1 cellular context compared by ENCODE assay signal in the genomic region with DNA sequence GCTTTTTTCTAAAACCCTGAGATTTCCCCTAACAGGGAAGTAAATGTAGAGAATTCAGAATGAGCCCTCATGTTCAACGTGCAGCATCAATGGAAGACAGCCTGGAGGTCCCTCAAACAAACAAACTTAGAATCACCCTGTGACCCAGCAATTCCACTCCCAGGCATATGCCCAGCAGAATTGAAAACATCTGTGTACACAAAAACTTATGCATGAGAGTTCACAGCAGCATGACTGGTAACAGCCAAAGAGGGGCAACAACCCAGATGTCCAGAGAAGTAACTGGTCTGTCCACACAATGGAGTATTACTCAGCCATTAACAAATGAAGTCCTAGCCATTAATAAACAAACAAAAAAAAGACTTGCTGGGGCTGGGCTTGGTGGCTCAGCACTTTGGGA.
TF ChIP-seq lines count a peak whose summit lies in the region.

No MANE protein-coding gene starts in this region.

TF ChIP-seq in HepG2, 621 proteins besides CTCF, POLR2A, EP300 and RAD21:
- TF ChIP-seq ZNF670 (CRISPR knock-in tag; IDR thresholded peaks at IDR 0.05; ENCODE audit: borderline replicate concordance) (peak; percentile 66; the same call in 1 of the 2 replicates), ZFY (CRISPR knock-in tag; IDR thresholded peaks at IDR 0.05) (no peak)
- TF ChIP-seq, protein P1, sequence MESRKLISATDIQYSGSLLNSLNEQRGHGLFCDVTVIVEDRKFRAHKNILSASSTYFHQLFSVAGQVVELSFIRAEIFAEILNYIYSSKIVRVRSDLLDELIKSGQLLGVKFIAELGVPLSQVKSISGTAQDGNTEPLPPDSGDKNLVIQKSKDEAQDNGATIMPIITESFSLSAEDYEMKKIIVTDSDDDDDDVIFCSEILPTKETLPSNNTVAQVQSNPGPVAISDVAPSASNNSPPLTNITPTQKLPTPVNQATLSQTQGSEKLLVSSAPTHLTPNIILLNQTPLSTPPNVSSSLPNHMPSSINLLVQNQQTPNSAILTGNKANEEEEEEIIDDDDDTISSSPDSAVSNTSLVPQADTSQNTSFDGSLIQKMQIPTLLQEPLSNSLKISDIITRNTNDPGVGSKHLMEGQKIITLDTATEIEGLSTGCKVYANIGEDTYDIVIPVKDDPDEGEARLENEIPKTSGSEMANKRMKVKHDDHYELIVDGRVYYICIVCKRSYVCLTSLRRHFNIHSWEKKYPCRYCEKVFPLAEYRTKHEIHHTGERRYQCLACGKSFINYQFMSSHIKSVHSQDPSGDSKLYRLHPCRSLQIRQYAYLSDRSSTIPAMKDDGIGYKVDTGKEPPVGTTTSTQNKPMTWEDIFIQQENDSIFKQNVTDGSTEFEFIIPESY (CRISPR knock-in tag; IDR thresholded peaks at IDR 0.05): peak; percentile 46; the same call in 1 of the 2 replicates
